ENCODE assay signal across 4 cellular contexts in the genomic region with DNA sequence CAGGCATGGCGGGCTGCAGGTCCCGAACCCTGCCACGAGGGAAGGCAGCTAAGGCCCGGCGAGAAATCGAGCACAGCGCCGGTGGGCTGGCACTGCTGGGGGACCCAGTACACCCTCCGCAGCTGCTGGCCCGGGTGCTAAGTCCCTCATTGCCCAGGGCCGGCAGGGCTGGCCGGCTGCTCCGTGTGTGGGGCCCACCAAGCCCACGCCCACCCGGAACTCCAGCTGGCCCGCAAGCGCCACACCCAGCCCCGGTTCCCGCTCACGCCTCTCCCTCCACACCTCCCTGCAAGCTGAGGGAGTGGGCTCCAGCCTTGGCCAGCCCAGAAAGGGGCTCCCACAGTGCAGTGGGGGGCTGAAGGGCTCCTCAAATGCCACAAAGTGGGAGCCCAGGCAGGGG.
DNase-seq lines count a peak whose midpoint lies in the region; FAIRE-seq and TF ChIP-seq lines count a peak whose summit lies in the region.
"Not testable (repeated sequence)": the region's sequence is repeated elsewhere in the genome, so short reads cannot be mapped to it uniquely, and the experiment has no call there.

No MANE protein-coding gene starts in this region.

- not testable (repeated sequence) for H3K36me3 Mint-ChIP-seq in chondrocyte (ENCODE audit: low read depth)

- not testable (repeated sequence) for H3K27ac ChIP-seq in kidney (ENCODE audit: low read depth in 2 of 2, low read length in 2 of 2)

- not testable (repeated sequence) for H3K9me3 Mint-ChIP-seq in chondrocyte (ENCODE audit: low read depth)

- H3K4me1 ChIP-seq in kidney (ENCODE audit: control insufficient read depth in 1 of 2, insufficient read depth in 1 of 2, low read depth in 1 of 2, low read length in 2 of 2) = not testable (repeated sequence)

- not testable (repeated sequence) for H3K27ac Mint-ChIP-seq in chondrocyte (ENCODE audit: unreplicated experiment)

- H3K27me3 Mint-ChIP-seq in chondrocyte (ENCODE audit: low read depth) = not testable (repeated sequence)

- not testable (repeated sequence) for H3K36me3 ChIP-seq in kidney (ENCODE audit: control insufficient read depth in 1 of 2, insufficient read depth in 2 of 2, low read length in 2 of 2)

- not testable (repeated sequence) for H3K9ac ChIP-seq in kidney (ENCODE audit: low read length in 2 of 2)

- intact Hi-C loops in kidney (cut with DNase I) = not testable (repeated sequence)

- not testable (repeated sequence) for H3K4me1 Mint-ChIP-seq in chondrocyte (ENCODE audit: low read depth)

- H3K4me3 ChIP-seq in kidney (ENCODE audit: low read length in 2 of 2) = not testable (repeated sequence)

- not testable (repeated sequence) for H3K9me3 ChIP-seq in kidney (ENCODE audit: control insufficient read depth in 1 of 2, low read length in 2 of 2)

- not testable (repeated sequence) for DNase-seq in GM19239 (ENCODE audit: insufficient read length, low spot score)
- DNase-seq in activated gamma-delta T cell (lab: John Stamatoyannopoulos, UW) (peak; percentile 6), chondrocyte (ENCODE audit: low spot score) (peak; percentile 75), kidney (peak; percentile 56)

- TF ChIP-seq CTCF in chondrocyte (IDR thresholded peaks at IDR 0.05); kidney (IDR thresholded peaks at IDR 0.05; ENCODE audit: borderline replicate concordance, extremely low read depth, insufficient read depth): not testable (repeated sequence)

- FAIRE-seq in GM19239 (lab: Jason Lieb, UNC) = peak; percentile 61
- FAIRE-seq in kidney (lab: Jason Lieb, UNC) = not testable (repeated sequence)

- H3K4me3 Mint-ChIP-seq in chondrocyte (ENCODE audit: unreplicated experiment) = not testable (repeated sequence)
